ENCODE assay signal across 8 cellular contexts in genomic region chr17:44123356-44124117, GRCh38. TPM values are rescaled to one million over a fixed set of nuclear protein-coding genes. Genes with fewer than 3 reads are reported as not detected.
A peak's percentile ranks its signal among the peaks of the same experiment; 100 is the strongest.
DNase-seq lines count a peak whose midpoint lies in the region; TF ChIP-seq lines count a peak whose summit lies in the region.

Gene HDAC5 (minus strand): TSS chr17:44123641. CDS start chr17:44117515, 6,126 bp downstream.

- DNase-seq in COLO829 (ENCODE audit: low spot score) (peak; percentile 90), GM20000 (ENCODE audit: low spot score) (peak; percentile 97), HT-29 (ENCODE audit: low spot score) (peak; percentile 93), NK-92 (lab: John Stamatoyannopoulos, UW; ENCODE audit: unreplicated experiment) (peak; percentile 73), medulla oblongata (ENCODE audit: extremely low spot score) (peak; percentile 98)
- DNase-seq in activated CD8-positive, alpha-beta memory T cell treated with anti-CD3 and anti-CD28 coated beads for 24 hours = peak; percentile 98
- DNase-seq in effector CD4-positive, alpha-beta T cell = peak; percentile 96
- DNase-seq in stimulated activated CD4-positive, alpha-beta T cell treated with anti-CD3 and anti-CD28 coated beads, TNF-alpha, amount 100 ng/mL, for 48 hours (ENCODE audit: low read depth in 3 of 3) = peak; percentile 89 to 97 (median 91)

- no peak for TF ChIP-seq CTCF in GM20000 (IDR thresholded peaks at IDR 0.05; ENCODE audit: extremely low read depth, missing control alignments)

RNA-seq across cellular contexts. Expression of gene HDAC5, which starts in this region (rescaled TPM):
- 54.8 and 56.3 TPM in 2 replicates for total RNA-seq in HT-29 (2014; rRNA removed; shearing (Covaris generic))

Comparison
In these comparisons a context has a peak if more than half of its experiments do, and no peak if none do; other contexts are left out.
1. Peak in every context shown above with its lines: DNase-seq.